8 cellular contexts compared by ENCODE assay signal in the genomic region with DNA sequence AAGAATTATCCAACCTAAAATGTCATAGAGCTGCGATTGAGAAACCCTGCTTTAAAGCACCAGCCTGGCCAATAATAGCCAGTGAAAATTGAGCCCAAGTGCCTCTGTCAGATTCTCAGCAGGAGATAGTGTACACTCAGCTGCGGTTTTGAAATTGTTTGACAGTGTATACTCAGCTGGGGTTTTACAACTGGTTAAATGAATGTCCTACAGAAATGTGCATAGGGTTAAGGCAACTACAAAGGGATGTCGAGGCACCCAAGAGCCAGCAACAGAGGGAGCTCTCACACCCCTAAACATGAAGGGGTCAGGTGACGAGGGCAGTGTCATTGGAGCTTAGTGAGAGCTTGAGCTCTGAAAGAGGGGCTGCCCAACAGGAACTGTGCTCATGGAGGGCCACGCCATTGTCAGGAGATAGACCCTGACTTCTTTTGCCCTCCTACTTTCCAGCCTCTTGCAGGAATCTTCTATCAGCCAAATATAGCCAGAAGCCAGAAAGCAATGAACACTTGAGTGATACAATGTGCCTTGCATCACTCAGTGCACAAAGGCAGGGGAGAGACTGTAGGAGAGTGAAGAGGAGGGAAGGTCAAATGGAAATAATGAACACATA. TPM values are rescaled to one million over a fixed set of nuclear protein-coding genes. Genes with fewer than 3 reads are reported as not detected.
A peak's percentile ranks its signal among the peaks of the same experiment; 100 is the strongest.
DNase-seq lines count a peak whose midpoint lies in the region.

No MANE protein-coding gene starts in this region.

- no peaks in the 10 kb centered on the region for H3K27me3 ChIP-seq in H7 (ENCODE audit: control insufficient read depth, insufficient read depth, low read length)

- H3K4me3 ChIP-seq in H7 (ENCODE audit: insufficient read depth, low read depth, low read length) = no peak overlapping the region

- H3K36me3 ChIP-seq in H7 (replicated peaks; ENCODE audit: control insufficient read depth, insufficient read depth, low read length) = no peaks in the 10 kb centered on the region

- DNase-seq in COR-L47 (lab: John Stamatoyannopoulos, UW) (peak; percentile 88), H7 (peak; percentile 72), NCI-H345 (lab: John Stamatoyannopoulos, UW) (peak; percentile 95), activated T-cell treated with anti-CD3 and anti-CD28 coated beads for 1 hour (ENCODE audit: low read depth) (peak; percentile 33), germinal center (ENCODE audit: low spot score) (peak; percentile 54), NOMO-1 (lab: John Stamatoyannopoulos, UW; ENCODE audit: unreplicated experiment in 2 of 2) (no peak), T1000 (lab: John Stamatoyannopoulos, UW) (no peak)
- DNase-seq in stimulated activated CD4-positive, alpha-beta T cell treated with anti-CD3 and anti-CD28 coated beads, Interleukin-4, amount 100 ng/mL, for 24 hours = peak; percentile 62

RNA-seq across cellular contexts. Expression of a gene that starts 15.1 kb away (rescaled TPM):
- total RNA-seq in H7 (2014; rRNA removed; shearing (Covaris generic)) = 0.97 TPM in 1 of 2 replicates, not detected in the other

RNA-seq across cellular contexts. Expression of a gene that starts 18.7 kb away (rescaled TPM):
- total RNA-seq in H7 (2014; rRNA removed; shearing (Covaris generic)) = 80.7 and 82.9 TPM in 2 replicates

Comparison
In these comparisons a context has a peak if more than half of its experiments do, and no peak if none do; other contexts are left out.
1. DNase-seq: peak in COR-L47 (single experiment), H7 (single experiment), NCI-H345 (single experiment), activated T-cell treated with anti-CD3 and anti-CD28 coated beads for 1 hour (single experiment), germinal center (single experiment) and stimulated activated CD4-positive, alpha-beta T cell treated with anti-CD3 and anti-CD28 coated beads, Interleukin-4, amount 100 ng/mL, for 24 hours (single experiment); none in NOMO-1 (0 of 2) and T1000 (single experiment).